9 cellular contexts compared by ENCODE assay signal in genomic region chr18:45197526-45197970, GRCh38.
DNase-seq lines count a peak whose midpoint lies in the region; ATAC-seq and TF ChIP-seq lines count a peak whose summit lies in the region.
"Had no signal": no experiment of that assay in that cellular context is flagged by ENCODE, and none has a peak within 500 bp of the region (broad histone marks: within the 10 kb centered on the region; RNA-seq: fewer than 3 reads in every experiment).

No MANE protein-coding gene starts in this region.

- H3K4me3 Mint-ChIP-seq in activated naive CD4-positive, alpha-beta T cell treated with anti-CD3 and anti-CD28 coated beads for 36 hours, result no peak overlapping the region
- no peak overlapping the region for H3K4me3 Mint-ChIP-seq in activated naive CD4-positive, alpha-beta T cell treated with anti-CD3 and anti-CD28 coated beads, Interleukin-2, amount 10 ng/mL, durations not matched to agents 7 days and 5 days
- no peak overlapping the region for H3K4me3 Mint-ChIP-seq in stimulated activated memory B cell treated with anti-CD40 and anti-IgM and Interleukin-4, amounts not matched to agents 10 μg/mL and 1 μg/mL and 100 μg/mL, for 72 hours

- peak; percentile 100 for ATAC-seq in HG02870 (IDR thresholded peaks at IDR 0.05; ENCODE audit: unreplicated experiment)
- ATAC-seq in stimulated activated memory B cell treated with anti-CD40 and anti-IgM and Interleukin-4, amounts not matched to agents 10 μg/mL and 1 μg/mL and 100 μg/mL, for 72 hours, result peak; percentile 91

- intact Hi-C loops in activated naive CD4-positive, alpha-beta T cell treated with anti-CD3 and anti-CD28 coated beads for 36 hours (cut with micrococcal nuclease), result loop anchor here (1.0 kb wide), 1 partner anchor 472 kb away; no protein-coding TSS in a partner anchor

- WGBS in tibial nerve, 2 donors, result 45 to 49% methylated on average over 5 of the region's 5 CpGs

- CTCF ChIA-PET in activated naive CD4-positive, alpha-beta T cell treated with anti-CD3 and anti-CD28 coated beads for 36 hours (lab: Charles Lee), result no interaction called here
- CTCF ChIA-PET in activated naive CD4-positive, alpha-beta T cell treated with anti-CD3 and anti-CD28 coated beads, Interleukin-2, amount 10 ng/mL, durations not matched to agents 7 days and 5 days (lab: Charles Lee), result no interaction called here

- peaks cover 6% of the 10 kb centered on the region for H3K27me3 Mint-ChIP-seq in activated naive CD4-positive, alpha-beta T cell treated with anti-CD3 and anti-CD28 coated beads for 36 hours (ENCODE audit: low read depth)
- no peaks in the 10 kb centered on the region for H3K27me3 Mint-ChIP-seq in activated naive CD4-positive, alpha-beta T cell treated with anti-CD3 and anti-CD28 coated beads, Interleukin-2, amount 10 ng/mL, durations not matched to agents 7 days and 5 days
- H3K27me3 Mint-ChIP-seq in stimulated activated memory B cell treated with anti-CD40 and anti-IgM and Interleukin-4, amounts not matched to agents 10 μg/mL and 1 μg/mL and 100 μg/mL, for 72 hours, result no peaks in the 10 kb centered on the region

- no peaks in the 10 kb centered on the region for H3K9me3 Mint-ChIP-seq in activated naive CD4-positive, alpha-beta T cell treated with anti-CD3 and anti-CD28 coated beads for 36 hours
- H3K9me3 Mint-ChIP-seq in activated naive CD4-positive, alpha-beta T cell treated with anti-CD3 and anti-CD28 coated beads, Interleukin-2, amount 10 ng/mL, durations not matched to agents 7 days and 5 days, result no peaks in the 10 kb centered on the region
- no peaks in the 10 kb centered on the region for H3K9me3 Mint-ChIP-seq in stimulated activated memory B cell treated with anti-CD40 and anti-IgM and Interleukin-4, amounts not matched to agents 10 μg/mL and 1 μg/mL and 100 μg/mL, for 72 hours

- no peak for TF ChIP-seq EP300 in tibial nerve (IDR thresholded peaks at IDR 0.05)

- no peaks in the 10 kb centered on the region for H3K9me3 ChIP-seq in tibial nerve

- no peaks in the 10 kb centered on the region for H3K4me1 ChIP-seq in tibial nerve

- peak; percentile 18 for DNase-seq in activated naive CD4-positive, alpha-beta T cell treated with anti-CD3 and anti-CD28 coated beads for 36 hours
- no peak for DNase-seq in activated naive CD4-positive, alpha-beta T cell treated with anti-CD3 and anti-CD28 coated beads, Interleukin-2, amount 10 ng/mL, durations not matched to agents 7 days and 5 days
- DNase-seq in RPMI7951 (ENCODE audit: low read depth), result peak; percentile 95
- no peak for DNase-seq in MV-4-11 (lab: John Stamatoyannopoulos, UW)
- no peak for DNase-seq in H7
- no peak for DNase-seq in tibial nerve (ENCODE audit: low spot score in 2 of 2)
- DNase-seq: DND-41 had no signal

- TF ChIP-seq POLR2A in tibial nerve (IDR thresholded peaks at IDR 0.05), result no peak

- H3K27me3 ChIP-seq in H7 (ENCODE audit: control insufficient read depth, insufficient read depth, low read length), result no peaks in the 10 kb centered on the region
- no peaks in the 10 kb centered on the region for H3K27me3 ChIP-seq in tibial nerve

- H3K4me1 Mint-ChIP-seq in activated naive CD4-positive, alpha-beta T cell treated with anti-CD3 and anti-CD28 coated beads for 36 hours (ENCODE audit: low read depth), result no peaks in the 10 kb centered on the region
- no peaks in the 10 kb centered on the region for H3K4me1 Mint-ChIP-seq in activated naive CD4-positive, alpha-beta T cell treated with anti-CD3 and anti-CD28 coated beads, Interleukin-2, amount 10 ng/mL, durations not matched to agents 7 days and 5 days
- H3K4me1 Mint-ChIP-seq in stimulated activated memory B cell treated with anti-CD40 and anti-IgM and Interleukin-4, amounts not matched to agents 10 μg/mL and 1 μg/mL and 100 μg/mL, for 72 hours, result peaks cover 17% of the 10 kb centered on the region

- H3K4me3 ChIP-seq in H7 (ENCODE audit: insufficient read depth, low read depth, low read length) (no peak overlapping the region), tibial nerve (no peak overlapping the region)

- TF ChIP-seq CTCF in tibial nerve (IDR thresholded peaks at IDR 0.05), result no peak

- no peaks in the 10 kb centered on the region for H3K36me3 ChIP-seq in H7 (replicated peaks; ENCODE audit: control insufficient read depth, insufficient read depth, low read length)
- H3K36me3 ChIP-seq in tibial nerve, result no peaks in the 10 kb centered on the region

- H3K27ac Mint-ChIP-seq in activated naive CD4-positive, alpha-beta T cell treated with anti-CD3 and anti-CD28 coated beads for 36 hours, result no peak overlapping the region
- no peak overlapping the region for H3K27ac Mint-ChIP-seq in activated naive CD4-positive, alpha-beta T cell treated with anti-CD3 and anti-CD28 coated beads, Interleukin-2, amount 10 ng/mL, durations not matched to agents 7 days and 5 days
- peak overlapping the region; percentile 36 for H3K27ac Mint-ChIP-seq in stimulated activated memory B cell treated with anti-CD40 and anti-IgM and Interleukin-4, amounts not matched to agents 10 μg/mL and 1 μg/mL and 100 μg/mL, for 72 hours

- H3K27ac ChIP-seq in tibial nerve, result no peak overlapping the region

- no peaks in the 10 kb centered on the region for H3K36me3 Mint-ChIP-seq in activated naive CD4-positive, alpha-beta T cell treated with anti-CD3 and anti-CD28 coated beads for 36 hours (ENCODE audit: low read depth)
- no peaks in the 10 kb centered on the region for H3K36me3 Mint-ChIP-seq in activated naive CD4-positive, alpha-beta T cell treated with anti-CD3 and anti-CD28 coated beads, Interleukin-2, amount 10 ng/mL, durations not matched to agents 7 days and 5 days
- no peaks in the 10 kb centered on the region for H3K36me3 Mint-ChIP-seq in stimulated activated memory B cell treated with anti-CD40 and anti-IgM and Interleukin-4, amounts not matched to agents 10 μg/mL and 1 μg/mL and 100 μg/mL, for 72 hours

Comparison
In these comparisons a context has a peak if more than half of its experiments do, and no peak if none do; other contexts are left out.
1. DNase-seq: peak in activated naive CD4-positive, alpha-beta T cell treated with anti-CD3 and anti-CD28 coated beads for 36 hours (single experiment) and RPMI7951 (single experiment); none in activated naive CD4-positive, alpha-beta T cell treated with anti-CD3 and anti-CD28 coated beads, Interleukin-2, amount 10 ng/mL, durations not matched to agents 7 days and 5 days (single experiment), MV-4-11 (single experiment), H7 (single experiment) and tibial nerve (0 of 2).